ENCODE assay signal across 13 cellular contexts in genomic region chr14:37262649-37263048, GRCh38.
"Had no signal": no experiment of that assay in that cellular context is flagged by ENCODE, and none has a peak within 500 bp of the region (broad histone marks: within the 10 kb centered on the region; RNA-seq: fewer than 3 reads in every experiment).

No MANE protein-coding gene starts in this region.

- H3K27ac ChIP-seq: ascending aorta, esophagus muscularis mucosa, sigmoid colon, VCaP had no signal

- DNase-seq: activated CD4-positive, alpha-beta T cell treated with anti-CD3 and anti-CD28 coated beads for 48 hours; activated CD8-positive, alpha-beta memory T cell treated with anti-CD3 and anti-CD28 coated beads for 24 hours; activated naive CD4-positive, alpha-beta T cell treated with Interleukin-2 at 50 U/mL for 16 hours; activated naive CD8-positive, alpha-beta T cell treated with anti-CD3 and anti-CD28 coated beads, Interleukin-2, amount 50 U/mL, for 24 hours; glutamatergic neuron; nephron progenitor cell; sigmoid colon; stimulated activated CD4-positive, alpha-beta T cell treated with anti-CD3 and anti-CD28 coated beads, Interleukin-12 subunit alpha, Interleukin-12 subunit beta, amount 100 ng/mL, for 4 hours; stimulated activated naive CD4-positive, alpha-beta T cell; trophoblast cell had no signal

- H3K4me3 ChIP-seq: ascending aorta, esophagus muscularis mucosa, sigmoid colon had no signal

- H3K27me3 ChIP-seq: ascending aorta, esophagus muscularis mucosa, sigmoid colon had no signal

- H3K9me3 ChIP-seq: ascending aorta, esophagus muscularis mucosa, sigmoid colon had no signal

- ATAC-seq: activated naive CD8-positive, alpha-beta T cell treated with anti-CD3 and anti-CD28 coated beads, Interleukin-2, amount 50 U/mL, for 24 hours had no signal

- H3K4me1 ChIP-seq: ascending aorta, esophagus muscularis mucosa, sigmoid colon had no signal
